In the genomic region with DNA sequence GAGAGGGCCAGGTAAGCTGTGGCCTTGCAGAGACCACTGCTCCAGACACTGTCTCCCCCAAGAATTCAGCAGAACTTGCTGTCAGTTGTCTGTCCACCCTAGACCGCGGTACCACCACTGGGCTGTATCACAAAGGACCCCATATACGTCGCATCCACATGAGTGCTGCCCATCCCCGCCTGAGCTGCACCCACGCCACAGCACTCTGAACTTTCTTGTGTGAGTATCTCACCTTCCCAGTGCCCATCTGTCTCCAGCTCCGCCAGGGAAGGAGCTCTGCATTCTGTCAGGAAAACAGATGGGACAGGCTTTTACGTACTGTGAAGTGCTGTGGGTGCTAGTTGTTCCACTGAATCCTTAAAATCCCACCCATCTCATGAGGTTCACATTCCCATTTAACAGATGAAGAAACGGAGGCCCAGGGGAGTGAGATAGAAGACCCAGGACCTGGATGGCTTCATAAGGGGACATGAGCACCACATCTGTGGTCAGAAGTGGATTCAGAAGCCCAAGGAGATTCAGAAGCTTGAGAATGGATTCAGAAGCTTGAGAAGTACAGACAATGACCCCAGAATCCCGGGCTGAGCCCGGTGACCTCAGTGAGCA, we compare ENCODE assay signal across 13 cellular contexts.
"Had no signal": no experiment of that assay in that cellular context is flagged by ENCODE, and none has a peak within 500 bp of the region (broad histone marks: within the 10 kb centered on the region; RNA-seq: fewer than 3 reads in every experiment).

No MANE protein-coding gene starts in this region.

- H3K4me3 Mint-ChIP-seq: activated CD4-positive, alpha-beta memory T cell treated with anti-CD3 and anti-CD28 coated beads, Interleukin-2, amount 10 ng/mL, durations not matched to agents 7 days and 5 days; activated CD4-positive, alpha-beta T cell treated with anti-CD3 and anti-CD28 coated beads for 36 hours; activated naive CD8-positive, alpha-beta T cell treated with anti-CD3 and anti-CD28 coated beads, Interleukin-2, amount 50 U/mL, for 24 hours; nephron progenitor cell; stimulated activated naive CD8-positive, alpha-beta T cell treated with anti-CD3 and anti-CD28 coated beads, Interleukin-15, Interleukin-2, amounts not matched to agents 100 ng/mL and 50 ng/mL, for 24 hours had no signal

- H3K4me3 ChIP-seq: ascending aorta, pancreas had no signal

- DNase-seq: activated CD4-positive, alpha-beta memory T cell treated with anti-CD3 and anti-CD28 coated beads, Interleukin-2, amount 10 ng/mL, durations not matched to agents 7 days and 5 days; activated CD4-positive, alpha-beta T cell treated with anti-CD3 and anti-CD28 coated beads for 36 hours; activated CD8-positive, alpha-beta memory T cell treated with anti-CD3 and anti-CD28 coated beads, Interleukin-2, amount 50 U/mL, for 48 hours; activated naive CD4-positive, alpha-beta T cell treated with Interleukin-2 at 50 U/mL for 16 hours; activated naive CD8-positive, alpha-beta T cell treated with anti-CD3 and anti-CD28 coated beads, Interleukin-2, amount 50 U/mL, for 24 hours; nephron progenitor cell; pancreas; stimulated activated CD4-positive, alpha-beta T cell treated with anti-CD3 and anti-CD28 coated beads, Interleukin-4, amount 100 ng/mL, for 1 hour; stimulated activated CD8-positive, alpha-beta memory T cell treated with anti-CD3 and anti-CD28 coated beads, Interleukin-4, amount 100 ng/mL, for 48 hours; T1000 had no signal

- H3K27ac Mint-ChIP-seq: activated CD4-positive, alpha-beta memory T cell treated with anti-CD3 and anti-CD28 coated beads, Interleukin-2, amount 10 ng/mL, durations not matched to agents 7 days and 5 days; activated CD4-positive, alpha-beta T cell treated with anti-CD3 and anti-CD28 coated beads for 36 hours; activated naive CD8-positive, alpha-beta T cell treated with anti-CD3 and anti-CD28 coated beads, Interleukin-2, amount 50 U/mL, for 24 hours; nephron progenitor cell; stimulated activated naive CD8-positive, alpha-beta T cell treated with anti-CD3 and anti-CD28 coated beads, Interleukin-15, Interleukin-2, amounts not matched to agents 100 ng/mL and 50 ng/mL, for 24 hours had no signal

- H3K4me1 Mint-ChIP-seq: activated CD4-positive, alpha-beta memory T cell treated with anti-CD3 and anti-CD28 coated beads, Interleukin-2, amount 10 ng/mL, durations not matched to agents 7 days and 5 days; activated CD4-positive, alpha-beta T cell treated with anti-CD3 and anti-CD28 coated beads for 36 hours had no signal

- H3K27me3 ChIP-seq: ascending aorta, pancreas had no signal

- ATAC-seq: activated CD4-positive, alpha-beta T cell treated with anti-CD3 and anti-CD28 coated beads for 36 hours; activated naive CD8-positive, alpha-beta T cell treated with anti-CD3 and anti-CD28 coated beads, Interleukin-2, amount 50 U/mL, for 24 hours; esophagus mucosa had no signal

- H3K27me3 Mint-ChIP-seq: activated CD4-positive, alpha-beta memory T cell treated with anti-CD3 and anti-CD28 coated beads, Interleukin-2, amount 10 ng/mL, durations not matched to agents 7 days and 5 days; activated CD4-positive, alpha-beta T cell treated with anti-CD3 and anti-CD28 coated beads for 36 hours; activated naive CD8-positive, alpha-beta T cell treated with anti-CD3 and anti-CD28 coated beads, Interleukin-2, amount 50 U/mL, for 24 hours had no signal

- H3K27ac ChIP-seq: ascending aorta had no signal

- H3K9me3 ChIP-seq: ascending aorta, pancreas had no signal

- H3K9me3 Mint-ChIP-seq: activated CD4-positive, alpha-beta memory T cell treated with anti-CD3 and anti-CD28 coated beads, Interleukin-2, amount 10 ng/mL, durations not matched to agents 7 days and 5 days; activated naive CD8-positive, alpha-beta T cell treated with anti-CD3 and anti-CD28 coated beads, Interleukin-2, amount 50 U/mL, for 24 hours; nephron progenitor cell; stimulated activated naive CD8-positive, alpha-beta T cell treated with anti-CD3 and anti-CD28 coated beads, Interleukin-15, Interleukin-2, amounts not matched to agents 100 ng/mL and 50 ng/mL, for 24 hours had no signal

- H3K36me3 ChIP-seq: ascending aorta, pancreas had no signal
